In the genomic region with DNA sequence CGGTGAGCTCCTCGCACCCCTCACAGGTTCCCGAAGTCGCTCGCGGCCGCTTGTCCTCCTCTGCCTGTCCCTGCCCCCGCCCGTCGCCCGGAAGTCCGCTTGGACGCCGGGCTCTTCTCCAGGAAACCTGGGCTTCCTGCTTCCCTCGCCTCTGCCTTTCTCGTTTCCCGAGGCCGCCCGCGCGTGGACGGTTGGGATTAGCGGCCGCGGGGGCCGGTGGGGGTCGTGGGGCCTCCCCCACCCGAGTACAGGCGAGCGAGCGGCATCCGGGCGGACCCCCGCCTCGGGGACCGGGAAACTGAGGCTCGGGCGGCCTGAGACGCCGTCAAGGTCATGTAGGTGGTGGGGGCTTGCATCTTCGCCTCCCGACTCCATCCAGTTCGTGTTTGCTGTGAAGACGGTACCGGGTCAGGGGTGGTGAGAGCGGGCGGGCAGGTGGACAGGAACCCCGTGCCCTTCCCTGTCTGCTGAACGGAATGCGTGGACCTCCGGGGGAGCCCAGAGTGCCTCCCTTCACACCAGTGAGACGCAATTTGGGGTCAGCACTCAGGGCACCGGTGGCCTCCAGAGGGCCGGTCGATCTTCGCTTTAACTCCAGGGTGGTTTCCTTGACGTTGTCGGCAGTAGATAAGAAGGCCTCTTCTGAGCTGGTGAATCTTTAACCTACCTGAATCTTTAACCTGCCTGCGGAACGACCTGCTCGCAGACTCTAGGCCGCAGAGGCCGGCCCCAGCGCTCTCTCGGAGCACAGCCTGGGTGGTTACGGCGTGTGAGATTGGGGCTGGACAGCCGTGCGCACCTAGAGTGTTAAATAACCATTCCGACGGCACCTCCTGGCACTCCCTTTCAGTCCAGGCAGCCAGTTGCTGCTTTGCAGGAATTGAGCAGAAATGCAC, we compare ENCODE assay signal across 1 cellular context.
TF ChIP-seq lines count a peak whose summit lies in the region.

No MANE protein-coding gene starts in this region.

TF ChIP-seq in endothelial cell of umbilical vein, 7 proteins besides CTCF, POLR2A, EP300 and RAD21:
- TF ChIP-seq POLR2AphosphoS5 (IDR thresholded peaks at IDR 0.05; ENCODE audit: insufficient read depth, low read depth, low read length) (no peak), GATA2 (IDR thresholded peaks at IDR 0.05; ENCODE audit: insufficient read depth, insufficient read length, low read depth, low read length) (no peak), EZH2 (IDR thresholded peaks at IDR 0.05; ENCODE audit: borderline replicate concordance, low read depth, low read length, severe bottlenecking) (no peak), MYC (IDR thresholded peaks at IDR 0.05; ENCODE audit: low read depth, low read length) (no peak), FOS (IDR thresholded peaks at IDR 0.05; ENCODE audit: borderline replicate concordance, insufficient read depth, low read length) (no peak), JUN (IDR thresholded peaks at IDR 0.05; ENCODE audit: borderline replicate concordance, insufficient read depth, insufficient read length, low read depth) (no peak)
- TF ChIP-seq, protein P1, sequence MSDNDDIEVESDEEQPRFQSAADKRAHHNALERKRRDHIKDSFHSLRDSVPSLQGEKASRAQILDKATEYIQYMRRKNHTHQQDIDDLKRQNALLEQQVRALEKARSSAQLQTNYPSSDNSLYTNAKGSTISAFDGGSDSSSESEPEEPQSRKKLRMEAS (IDR thresholded peaks at IDR 0.05; ENCODE audit: insufficient read depth, insufficient read length), result no peak
